In the genomic region with DNA sequence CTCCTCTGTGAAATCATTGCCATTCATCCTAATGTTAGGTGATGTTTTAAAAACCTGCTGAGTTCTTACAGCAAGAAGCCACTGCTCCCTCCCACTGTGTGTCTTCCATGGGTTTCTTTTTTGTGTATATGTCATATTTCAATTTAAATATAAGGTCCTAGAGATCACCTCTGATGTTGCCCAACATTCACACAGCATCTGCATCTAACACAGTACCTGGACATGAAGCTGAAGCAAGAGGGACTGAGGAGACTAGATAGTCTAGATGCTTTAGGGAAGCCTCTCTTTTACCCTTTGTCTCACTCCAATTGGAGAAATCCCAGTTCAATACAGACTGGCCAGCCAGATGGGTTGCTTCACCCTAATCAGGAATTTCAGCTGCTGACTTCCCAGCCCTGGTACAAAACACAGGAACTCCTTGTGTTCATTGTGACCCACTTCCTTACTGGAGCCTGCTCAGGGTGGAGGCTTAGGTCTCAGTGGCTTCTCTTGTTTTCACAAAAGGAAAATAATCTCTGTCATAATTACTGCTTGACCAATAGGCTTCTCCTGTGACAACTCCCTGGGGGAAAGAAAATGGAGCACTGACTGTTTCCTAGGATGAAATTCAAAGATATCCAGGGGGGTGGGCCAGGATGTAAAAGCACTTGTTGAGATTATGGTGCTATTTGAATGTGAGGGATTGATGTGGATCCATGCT, we compare ENCODE assay signal across 10 cellular contexts. TPM values are rescaled to one million over a fixed set of nuclear protein-coding genes. Genes with fewer than 3 reads are reported as not detected.
DNase-seq lines count a peak whose midpoint lies in the region; ATAC-seq and TF ChIP-seq lines count a peak whose summit lies in the region.
"Had no signal": no experiment of that assay in that cellular context is flagged by ENCODE, and none has a peak within 500 bp of the region (broad histone marks: within the 10 kb centered on the region; RNA-seq: fewer than 3 reads in every experiment).

No MANE protein-coding gene starts in this region.

- H3K27me3 ChIP-seq in hepatocyte (no peaks in the 10 kb centered on the region), osteoblast (ENCODE audit: insufficient read depth, low read length) (peaks cover 61% of the 10 kb centered on the region)

- no peaks in the 10 kb centered on the region for H3K9me3 Mint-ChIP-seq in T-helper 1 cell treated with Interleukin-12 subunit alpha and Interleukin-12 subunit beta and Interleukin-4 antibody, amounts not matched to agents 30 μg/mL and 1 μg/mL, for 36 hours
- no peaks in the 10 kb centered on the region for H3K9me3 Mint-ChIP-seq in activated CD4-positive, alpha-beta memory T cell treated with anti-CD3 and anti-CD28 coated beads for 36 hours

- H3K4me3 ChIP-seq in hepatocyte, result no peak overlapping the region
- H3K4me3 ChIP-seq in osteoblast (ENCODE audit: insufficient read depth, low read length), result no peak overlapping the region

- no peak for DNase-seq in T-helper 1 cell
- DNase-seq in activated CD4-positive, alpha-beta memory T cell treated with anti-CD3 and anti-CD28 coated beads for 36 hours, result no peak
- DNase-seq in hepatocyte (ENCODE audit: low spot score), result no peak
- DNase-seq in osteoblast (ENCODE audit: insufficient read length, low spot score, missing footprints), result no peak
- DNase-seq: hippocampal formation had no signal

- no peak overlapping the region for H3K4me2 ChIP-seq in hepatocyte
- no peak overlapping the region for H3K4me2 ChIP-seq in osteoblast (ENCODE audit: insufficient read depth, low read length)

- ATAC-seq in GM21515 (IDR thresholded peaks at IDR 0.05; ENCODE audit: unreplicated experiment), result no peak
- no peak for ATAC-seq in HG03097 (IDR thresholded peaks at IDR 0.05; ENCODE audit: low FRiP score, unreplicated experiment)

- H3K27ac ChIP-seq in hepatocyte, result peak overlapping the region; percentile 9
- H3K27ac ChIP-seq in temporal lobe (ENCODE audit: low read depth, low read length), result peak overlapping the region; percentile 76
- no peak overlapping the region for H3K27ac ChIP-seq in osteoblast (ENCODE audit: low read depth, low read length)

- peak overlapping the region; percentile 90 for H3K27ac Mint-ChIP-seq in T-helper 1 cell treated with Interleukin-12 subunit alpha and Interleukin-12 subunit beta and Interleukin-4 antibody, amounts not matched to agents 30 μg/mL and 1 μg/mL, for 36 hours
- H3K27ac Mint-ChIP-seq in activated CD4-positive, alpha-beta memory T cell treated with anti-CD3 and anti-CD28 coated beads for 36 hours, result peak overlapping the region; percentile 88

- H3K27me3 Mint-ChIP-seq in T-helper 1 cell treated with Interleukin-12 subunit alpha and Interleukin-12 subunit beta and Interleukin-4 antibody, amounts not matched to agents 30 μg/mL and 1 μg/mL, for 36 hours (ENCODE audit: low read depth), result no peaks in the 10 kb centered on the region
- H3K27me3 Mint-ChIP-seq in activated CD4-positive, alpha-beta memory T cell treated with anti-CD3 and anti-CD28 coated beads for 36 hours, result no peaks in the 10 kb centered on the region

- H4K20me1 ChIP-seq in hepatocyte (ENCODE audit: insufficient read depth, poor library complexity, severe bottlenecking) (no peaks in the 10 kb centered on the region), osteoblast (ENCODE audit: insufficient read depth, low read length) (no peaks in the 10 kb centered on the region)

- no peaks in the 10 kb centered on the region for H3K36me3 ChIP-seq in hepatocyte (replicated peaks; ENCODE audit: insufficient read depth, low read depth)
- no peaks in the 10 kb centered on the region for H3K36me3 ChIP-seq in osteoblast (ENCODE audit: insufficient read depth, low read length)

- H3K36me3 Mint-ChIP-seq in T-helper 1 cell treated with Interleukin-12 subunit alpha and Interleukin-12 subunit beta and Interleukin-4 antibody, amounts not matched to agents 30 μg/mL and 1 μg/mL, for 36 hours (ENCODE audit: low read depth), result peaks cover 5% of the 10 kb centered on the region
- H3K36me3 Mint-ChIP-seq in activated CD4-positive, alpha-beta memory T cell treated with anti-CD3 and anti-CD28 coated beads for 36 hours, result no peaks in the 10 kb centered on the region

- no peak for TF ChIP-seq CTCF in hepatocyte (IDR thresholded peaks at IDR 0.05; ENCODE audit: poor library complexity)
- TF ChIP-seq CTCF in osteoblast (IDR thresholded peaks at IDR 0.05; ENCODE audit: extremely low read depth, low read depth, low read length), result no peak

- H3K9me2 ChIP-seq in hepatocyte (replicated peaks; ENCODE audit: insufficient read depth), result no peaks in the 10 kb centered on the region

- H3K4me3 Mint-ChIP-seq in T-helper 1 cell treated with Interleukin-12 subunit alpha and Interleukin-12 subunit beta and Interleukin-4 antibody, amounts not matched to agents 30 μg/mL and 1 μg/mL, for 36 hours, result peak overlapping the region; percentile 16
- H3K4me3 Mint-ChIP-seq in activated CD4-positive, alpha-beta memory T cell treated with anti-CD3 and anti-CD28 coated beads for 36 hours, result no peak overlapping the region

- POLR2A ChIA-PET in activated CD4-positive, alpha-beta memory T cell treated with anti-CD3 and anti-CD28 coated beads for 36 hours (lab: Charles Lee), result interaction anchor here (0.8 to 9.7 kb wide), 3 partner anchors 13 to 39 kb away, joined by 3 to 238 read pairs (median 113); a partner anchor contains a TSS

- peaks cover 69% of the 10 kb centered on the region for H3K4me1 ChIP-seq in hepatocyte (ENCODE audit: insufficient read depth)
- peaks cover 4% of the 10 kb centered on the region for H3K4me1 ChIP-seq in osteoblast (ENCODE audit: insufficient read depth, low read length)

- peaks cover 74% of the 10 kb centered on the region for H3K4me1 Mint-ChIP-seq in T-helper 1 cell treated with Interleukin-12 subunit alpha and Interleukin-12 subunit beta and Interleukin-4 antibody, amounts not matched to agents 30 μg/mL and 1 μg/mL, for 36 hours (ENCODE audit: low read depth)
- peaks cover 84% of the 10 kb centered on the region for H3K4me1 Mint-ChIP-seq in activated CD4-positive, alpha-beta memory T cell treated with anti-CD3 and anti-CD28 coated beads for 36 hours (ENCODE audit: low read depth)

- H3K9me3 ChIP-seq in hepatocyte (ENCODE audit: low read depth) (no peaks in the 10 kb centered on the region), osteoblast (ENCODE audit: low read depth, low read length) (no peaks in the 10 kb centered on the region)

- intact Hi-C loops in activated CD4-positive, alpha-beta memory T cell treated with anti-CD3 and anti-CD28 coated beads for 36 hours (cut with micrococcal nuclease), result loop anchor here (5.0 to 10.0 kb wide), 5 partner anchors 285 to 1182 kb away; a partner anchor contains a TSS

- CTCF ChIA-PET in activated CD4-positive, alpha-beta memory T cell treated with anti-CD3 and anti-CD28 coated beads for 36 hours (lab: Charles Lee), result interaction anchor here (0.7 to 13.2 kb wide), 6 partner anchors 14 to 282 kb away, joined by 3 to 313 read pairs (median 58); a partner anchor contains a TSS

- H3K79me2 ChIP-seq in hepatocyte, result no peaks in the 10 kb centered on the region
- H3K79me2 ChIP-seq in osteoblast (ENCODE audit: insufficient read depth, low read length), result no peaks in the 10 kb centered on the region

- no peak overlapping the region for H2AFZ ChIP-seq in hepatocyte
- H2AFZ ChIP-seq in osteoblast (ENCODE audit: low read length), result no peak overlapping the region

RNA-seq across cellular contexts. Expression of a gene that starts 17.3 kb away (rescaled TPM):
- total RNA-seq in activated CD4-positive, alpha-beta memory T cell treated with anti-CD3 and anti-CD28 coated beads for 36 hours, result 100 to 1,000 TPM; 150 TPM
- total RNA-seq in hepatocyte (192 and 197 TPM in 2 replicates), temporal lobe (10.1 TPM), osteoblast (14.5 and 14.7 TPM in 2 replicates)
- polyA plus RNA-seq in hepatocyte, result 253 and 274 TPM in 2 replicates

RNA-seq across cellular contexts. Expression of a gene that starts 28.3 kb away (rescaled TPM):
- total RNA-seq in activated CD4-positive, alpha-beta memory T cell treated with anti-CD3 and anti-CD28 coated beads for 36 hours, result 1 to 10 TPM in 1 of 2 experiments, under 1 TPM in 1; 0.95 to 1.9 TPM
- total RNA-seq in hepatocyte (118 and 132 TPM in 2 replicates), temporal lobe (2.2 TPM), osteoblast (2.9 and 5.9 TPM in 2 replicates)
- 125 and 161 TPM in 2 replicates for polyA plus RNA-seq in hepatocyte
- total RNA-seq: RPMI7951 had no signal

Comparison
In these comparisons a context has a peak if more than half of its experiments do, and no peak if none do; other contexts are left out.
1. RNA of a gene that starts 28.3 kb away (total RNA-seq): 118 to 132 TPM in hepatocyte; 2.9 to 5.9 TPM in osteoblast, 2.2 TPM in temporal lobe (single experiment) and 0.95 to 1.9 TPM in activated CD4-positive, alpha-beta memory T cell treated with anti-CD3 and anti-CD28 coated beads for 36 hours; every median in the first group is over 10 times any median in the second.